ENCODE assay signal across 18 cellular contexts in the genomic region with DNA sequence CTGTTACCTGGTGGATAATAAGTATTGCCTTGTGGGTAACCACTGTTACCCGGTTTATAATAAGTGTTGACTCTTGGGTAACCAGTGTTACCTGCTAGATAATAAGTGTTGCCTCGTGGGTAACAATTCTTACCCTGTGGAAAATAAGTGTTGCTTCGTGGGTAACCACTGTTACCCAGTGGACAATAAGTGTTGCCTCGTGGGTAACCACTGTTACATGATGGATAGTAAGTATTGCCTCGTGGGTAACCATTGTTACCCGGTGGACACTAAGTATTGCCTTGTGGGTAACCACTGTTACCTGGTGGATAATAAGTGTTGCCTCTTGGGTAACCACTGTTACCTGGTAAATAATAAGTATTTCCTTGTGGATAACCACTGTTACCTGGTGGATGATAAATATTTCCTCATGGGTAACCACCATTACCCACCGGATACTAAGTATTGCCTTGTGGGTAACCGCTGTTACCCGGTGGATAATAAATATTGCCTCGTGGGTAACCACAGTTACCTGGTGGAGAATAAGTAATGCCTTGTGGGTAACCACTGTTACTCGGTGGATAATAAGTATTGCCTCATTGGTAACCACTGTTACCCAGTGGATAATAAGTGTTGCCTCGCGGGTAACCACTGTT. TPM values are rescaled to one million over a fixed set of nuclear protein-coding genes. Genes with fewer than 3 reads are reported as not detected.
DNase-seq lines count a peak whose midpoint lies in the region; ATAC-seq, FAIRE-seq and TF ChIP-seq lines count a peak whose summit lies in the region.
"Had no signal": no experiment of that assay in that cellular context is flagged by ENCODE, and none has a peak within 500 bp of the region (broad histone marks: within the 10 kb centered on the region; RNA-seq: fewer than 3 reads in every experiment).

No MANE protein-coding gene starts in this region.

- H3K36me3 ChIP-seq in endodermal cell (ENCODE audit: control insufficient read depth, insufficient read depth, low read length) = no peaks in the 10 kb centered on the region
- no peaks in the 10 kb centered on the region for H3K36me3 ChIP-seq in OCI-LY7 (ENCODE audit: insufficient read depth, low read length)
- H3K36me3 ChIP-seq: BLaER1 had no signal

- peaks cover 3% of the 10 kb centered on the region for H3K9me3 Mint-ChIP-seq in activated CD4-positive, alpha-beta T cell treated with anti-CD3 and anti-CD28 coated beads, Interleukin-2, amount 10 ng/mL, durations not matched to agents 24 days and 14 days
- H3K9me3 Mint-ChIP-seq in endodermal cell = peaks cover 42% of the 10 kb centered on the region
- H3K9me3 Mint-ChIP-seq: HFFc6 had no signal

- no peaks in the 10 kb centered on the region for H3K4me1 Mint-ChIP-seq in activated CD4-positive, alpha-beta T cell treated with anti-CD3 and anti-CD28 coated beads, Interleukin-2, amount 10 ng/mL, durations not matched to agents 24 days and 14 days
- no peaks in the 10 kb centered on the region for H3K4me1 Mint-ChIP-seq in endodermal cell
- H3K4me1 Mint-ChIP-seq: CD8-positive, alpha-beta memory T cell had no signal

- no peaks in the 10 kb centered on the region for H3K4me1 ChIP-seq in endodermal cell (ENCODE audit: control insufficient read depth, insufficient read depth, low read length)
- H3K4me1 ChIP-seq in OCI-LY7 (ENCODE audit: insufficient read depth, low read length, poor library complexity, severe bottlenecking) = no peaks in the 10 kb centered on the region
- H3K4me1 ChIP-seq: BLaER1, Caco-2 had no signal

- H3K27ac Mint-ChIP-seq in activated CD4-positive, alpha-beta T cell treated with anti-CD3 and anti-CD28 coated beads, Interleukin-2, amount 10 ng/mL, durations not matched to agents 24 days and 14 days = no peak overlapping the region
- no peak overlapping the region for H3K27ac Mint-ChIP-seq in endodermal cell
- H3K27ac Mint-ChIP-seq: CD8-positive, alpha-beta memory T cell; HFFc6 had no signal

- H3K9me3 ChIP-seq in endodermal cell (ENCODE audit: control insufficient read depth, low read length) = peaks cover 64% of the 10 kb centered on the region
- peaks cover 42% of the 10 kb centered on the region for H3K9me3 ChIP-seq in OCI-LY7 (ENCODE audit: low read length)

- no peaks in the 10 kb centered on the region for H3K36me3 Mint-ChIP-seq in activated CD4-positive, alpha-beta T cell treated with anti-CD3 and anti-CD28 coated beads, Interleukin-2, amount 10 ng/mL, durations not matched to agents 24 days and 14 days (ENCODE audit: low read depth)
- H3K36me3 Mint-ChIP-seq in endodermal cell (ENCODE audit: low read depth) = no peaks in the 10 kb centered on the region
- H3K36me3 Mint-ChIP-seq: CD8-positive, alpha-beta memory T cell had no signal

- no peaks in the 10 kb centered on the region for H3K79me2 ChIP-seq in OCI-LY7 (ENCODE audit: insufficient read depth, low read depth, low read length)

- ATAC-seq in GM18861 (IDR thresholded peaks at IDR 0.05; ENCODE audit: unreplicated experiment) = no peak
- no peak for ATAC-seq in activated CD4-positive, CD25-positive, alpha-beta regulatory T cell treated with anti-CD3 and anti-CD28 coated beads, Interleukin-2, amount 50 U/mL, for 24 hours
- ATAC-seq: K562 had no signal

- DNase-seq in activated CD4-positive, alpha-beta T cell treated with anti-CD3 and anti-CD28 coated beads, Interleukin-2, amount 10 ng/mL, durations not matched to agents 24 days and 14 days = peak; percentile 69
- no peak for DNase-seq in activated CD4-positive, alpha-beta T cell treated with anti-CD3 and anti-CD28 coated beads for 48 hours
- DNase-seq in GM19239 (ENCODE audit: insufficient read length, low spot score) (no peak), endodermal cell (peak; percentile 5), OCI-LY7 (ENCODE audit: low spot score) (no peak)
- DNase-seq: 8988T; AML-193; Caco-2; CD8-positive, alpha-beta memory T cell; GF-D8; HCEC 1CT; HFFc6 had no signal

- FAIRE-seq in GM19239 (lab: Jason Lieb, UNC) = peak; percentile 90
- FAIRE-seq: K562 had no signal

- POLR2A ChIA-PET in OCI-LY7 (lab: Charles Lee) = no interaction called here

- CTCF ChIA-PET in OCI-LY7 (lab: Charles Lee; ENCODE audit: unreplicated experiment) = no interaction called here

- no peaks in the 10 kb centered on the region for H3K27me3 ChIP-seq in endodermal cell (ENCODE audit: control insufficient read depth, insufficient read depth, low read length, poor library complexity, severe bottlenecking)
- H3K27me3 ChIP-seq: BLaER1 had no signal

- no peak overlapping the region for H3K4me3 Mint-ChIP-seq in activated CD4-positive, alpha-beta T cell treated with anti-CD3 and anti-CD28 coated beads, Interleukin-2, amount 10 ng/mL, durations not matched to agents 24 days and 14 days
- no peak overlapping the region for H3K4me3 Mint-ChIP-seq in endodermal cell
- H3K4me3 Mint-ChIP-seq: CD8-positive, alpha-beta memory T cell; HFFc6 had no signal

- WGBS in endodermal cell (ENCODE audit: insufficient coverage in 1 of 2, insufficient read length in 1 of 2), 2 experiments = 91 to 96% methylated on average over 8 to 13 of the region's 13 CpGs

- no peaks in the 10 kb centered on the region for H3K9me2 ChIP-seq in OCI-LY7 (ENCODE audit: insufficient read depth, low read length)

- TF ChIP-seq CTCF in endodermal cell (conservative IDR thresholded peaks at IDR 0.05) (no peak), OCI-LY7 (conservative IDR thresholded peaks at IDR 0.05; ENCODE audit: low read length) (no peak)

- H3K9ac ChIP-seq in endodermal cell (ENCODE audit: extremely low read depth, low read length, poor library complexity, severe bottlenecking) = no peak overlapping the region
- H3K9ac ChIP-seq: BLaER1 had no signal

- no TSS peak for BruUV-seq in OCI-LY7 (replicated peaks; lab: Mats Ljungman, UMichigan)

- H3K27ac ChIP-seq in endodermal cell (ENCODE audit: low read depth, low read length) (no peak overlapping the region), OCI-LY7 (ENCODE audit: low read depth, low read length, poor library complexity, severe bottlenecking) (no peak overlapping the region)
- H3K27ac ChIP-seq: BLaER1, HL-60 had no signal

- H2AFZ ChIP-seq in OCI-LY7 (ENCODE audit: low read length) = no peak overlapping the region

- H3K4me2 ChIP-seq in OCI-LY7 (ENCODE audit: low read length) = no peak overlapping the region
- H3K4me2 ChIP-seq: BLaER1 had no signal

- no peaks in the 10 kb centered on the region for H3K27me3 Mint-ChIP-seq in activated CD4-positive, alpha-beta T cell treated with anti-CD3 and anti-CD28 coated beads, Interleukin-2, amount 10 ng/mL, durations not matched to agents 24 days and 14 days
- no peaks in the 10 kb centered on the region for H3K27me3 Mint-ChIP-seq in endodermal cell (ENCODE audit: insufficient read depth)
- H3K27me3 Mint-ChIP-seq: CD8-positive, alpha-beta memory T cell had no signal

- H3K4me3 ChIP-seq in endodermal cell (ENCODE audit: low read length) = peak overlapping the region; percentile 28
- H3K4me3 ChIP-seq in OCI-LY7 (ENCODE audit: low read depth, low read length, poor library complexity, severe bottlenecking) = no peak overlapping the region
- H3K4me3 ChIP-seq: BLaER1, K562 had no signal

- intact Hi-C loops in activated CD4-positive, alpha-beta T cell treated with anti-CD3 and anti-CD28 coated beads, Interleukin-2, amount 10 ng/mL, durations not matched to agents 24 days and 14 days (cut with micrococcal nuclease) = loop anchor here (10.0 kb wide), 1 partner anchor 259 kb away; no protein-coding TSS in a partner anchor
- intact Hi-C loops in OCI-LY7 (cut with micrococcal nuclease; ENCODE audit: unreplicated experiment) = no loop called here

- no peaks in the 10 kb centered on the region for H4K20me1 ChIP-seq in OCI-LY7 (ENCODE audit: insufficient read depth, low read length)
- H4K20me1 ChIP-seq: BLaER1 had no signal

RNA-seq across cellular contexts. Expression of a gene that starts 8.7 kb away (rescaled TPM):
- total RNA-seq in activated CD4-positive, alpha-beta T cell treated with anti-CD3 and anti-CD28 coated beads, Interleukin-2, amount 10 ng/mL, durations not matched to agents 24 days and 14 days = not detected in 2 replicates
- total RNA-seq in endodermal cell (not detected), OCI-LY7 (2022) (not detected in 2 replicates)
- polyA plus RNA-seq in endodermal cell (2013, experiment 1 of 2) = not detected
- not detected for polyA plus RNA-seq in endodermal cell (2013, experiment 2 of 2)
- total RNA-seq in OCI-LY7 (2014; rRNA removed; shearing (Covaris generic)) = not detected in 2 replicates
- total RNA-seq: Caco-2; CD8-positive, alpha-beta memory T cell; H4; HFFc6; K562 had no signal
- polyA plus RNA-seq: CD8-positive, alpha-beta memory T cell; K562 had no signal

RNA-seq across cellular contexts. Expression of a gene that starts 44.6 kb away (rescaled TPM):
- not detected in 2 replicates for total RNA-seq in activated CD4-positive, alpha-beta T cell treated with anti-CD3 and anti-CD28 coated beads, Interleukin-2, amount 10 ng/mL, durations not matched to agents 24 days and 14 days
- total RNA-seq in endodermal cell (not detected), OCI-LY7 (2022) (not detected in 2 replicates)
- not detected for polyA plus RNA-seq in endodermal cell (2013, experiment 1 of 2)
- polyA plus RNA-seq in endodermal cell (2013, experiment 2 of 2) = not detected
- not detected in 2 replicates for total RNA-seq in OCI-LY7 (2014; rRNA removed; shearing (Covaris generic))
- total RNA-seq: Caco-2; CD8-positive, alpha-beta memory T cell; H4; HFFc6; K562 had no signal
- polyA plus RNA-seq: CD8-positive, alpha-beta memory T cell; K562 had no signal

Comparison
In these comparisons a context has a peak if more than half of its experiments do, and no peak if none do; other contexts are left out.
1. DNase-seq: peak in activated CD4-positive, alpha-beta T cell treated with anti-CD3 and anti-CD28 coated beads, Interleukin-2, amount 10 ng/mL, durations not matched to agents 24 days and 14 days (single experiment) and endodermal cell (single experiment); none in activated CD4-positive, alpha-beta T cell treated with anti-CD3 and anti-CD28 coated beads for 48 hours (single experiment), GM19239 (single experiment) and OCI-LY7 (single experiment).